9 cellular contexts compared by ENCODE assay signal in the genomic region with DNA sequence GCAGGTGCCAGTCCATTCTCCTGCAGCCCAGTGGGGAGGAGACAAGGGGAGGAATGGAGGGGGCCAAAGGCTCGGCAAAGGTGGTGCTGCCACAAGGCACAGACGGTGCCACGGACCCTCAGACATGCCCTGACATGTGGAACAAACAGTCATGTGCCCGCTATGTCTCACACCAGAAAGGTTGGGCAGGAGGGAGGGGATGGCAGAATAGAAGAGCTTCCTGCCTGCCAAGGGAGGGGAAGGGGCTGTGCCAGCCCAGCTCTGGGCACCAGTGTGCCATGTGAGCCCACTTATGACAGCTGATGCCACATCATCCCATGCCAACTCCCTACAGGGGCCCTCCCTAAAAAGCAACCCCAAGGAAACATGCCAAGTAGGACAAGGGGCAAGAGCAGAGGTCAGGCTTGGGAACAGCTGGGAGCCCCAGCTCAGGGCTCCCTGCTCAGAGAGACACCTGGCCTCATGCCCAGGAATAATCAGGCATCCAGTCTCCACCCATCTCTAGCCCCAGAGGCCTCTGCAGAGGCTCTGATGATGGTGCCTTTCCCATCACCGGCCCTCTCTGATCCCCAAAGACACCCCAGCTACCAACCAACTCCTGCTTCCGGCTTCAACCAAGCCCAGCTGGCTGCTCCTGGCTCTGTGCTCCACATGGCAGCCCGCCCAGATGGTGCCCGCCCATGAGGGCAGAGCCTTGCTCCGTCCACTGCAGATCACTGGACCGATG.
DNase-seq lines count a peak whose midpoint lies in the region; ATAC-seq and TF ChIP-seq lines count a peak whose summit lies in the region.
"Had no signal": no experiment of that assay in that cellular context is flagged by ENCODE, and none has a peak within 500 bp of the region (broad histone marks: within the 10 kb centered on the region; RNA-seq: fewer than 3 reads in every experiment).

No MANE protein-coding gene starts in this region.

- no peak for TF ChIP-seq CTCF in choroid plexus epithelial cell (conservative IDR thresholded peaks at IDR 0.05; ENCODE audit: low read depth, low read length)

- no peak overlapping the region for H3K4me3 ChIP-seq in choroid plexus epithelial cell (ENCODE audit: low read depth, low read length)

- ATAC-seq in HG02981 (IDR thresholded peaks at IDR 0.05; ENCODE audit: unreplicated experiment) (no peak), HG03442 (IDR thresholded peaks at IDR 0.05; ENCODE audit: unreplicated experiment) (no peak)
- ATAC-seq: stimulated activated naive B cell treated with anti-CD40 and anti-IgM and Interleukin-4, amounts not matched to agents 10 μg/mL and 1 μg/mL and 100 μg/mL, for 72 hours had no signal

- peak in 13 of 14 donors; percentile 34 to 91 (median 84) for DNase-seq in C1 segment of cervical spinal cord (lab: John Stamatoyannopoulos, UW)
- peak; percentile 59 for DNase-seq in NCI-H2029 treated with DMSO at 0.1 percent for 48 hours (lab: John Stamatoyannopoulos, UW)
- peak; percentile 34 for DNase-seq in choroid plexus epithelial cell (ENCODE audit: low read depth)
- DNase-seq in middle frontal gyrus (ENCODE audit: extremely low spot score, low spot score), result peak; percentile 78
- no peak for DNase-seq in NCI-H1930 (lab: John Stamatoyannopoulos, UW)
- no peak for DNase-seq in central memory CD4-positive, alpha-beta T cell
- DNase-seq: stimulated activated naive B cell treated with anti-CD40 and anti-IgM and Interleukin-4, amounts not matched to agents 10 μg/mL and 1 μg/mL and 100 μg/mL, for 72 hours had no signal

Comparison
In these comparisons a context has a peak if more than half of its experiments do, and no peak if none do; other contexts are left out.
1. DNase-seq: peak in C1 segment of cervical spinal cord (13 of 14), NCI-H2029 treated with DMSO at 0.1 percent for 48 hours (single experiment), choroid plexus epithelial cell (single experiment) and middle frontal gyrus (single experiment); none in NCI-H1930 (0 of 2) and central memory CD4-positive, alpha-beta T cell (single experiment).